In genomic region chr2:46555011-46555410, GRCh38 we compare ENCODE assay signal across 8 cellular contexts. TPM values are rescaled to one million over a fixed set of nuclear protein-coding genes. Genes with fewer than 3 reads are reported as not detected.
DNase-seq lines count a peak whose midpoint lies in the region; ATAC-seq and TF ChIP-seq lines count a peak whose summit lies in the region.

No MANE protein-coding gene starts in this region.

- H3K4me1 Mint-ChIP-seq in activated T-cell treated with anti-CD3 and anti-CD28 coated beads, Interleukin-2, amount 50 U/mL, for 24 hours (ENCODE audit: low read depth) = peaks cover 23% of the 10 kb centered on the region

- no peaks in the 10 kb centered on the region for H3K27me3 ChIP-seq in right cardiac atrium (ENCODE audit: control insufficient read depth, insufficient read depth)
- H3K27me3 ChIP-seq in tibial artery = no peaks in the 10 kb centered on the region

- in situ Hi-C loops in KBM-7 (cut with MboI; ENCODE audit: low pct_unique_long_range_greater_than_20kb, low sequenced_read_pairs) = no loop called here

- no peaks in the 10 kb centered on the region for H3K27me3 Mint-ChIP-seq in activated T-cell treated with anti-CD3 and anti-CD28 coated beads, Interleukin-2, amount 50 U/mL, for 24 hours

- peaks cover 7% of the 10 kb centered on the region for H3K9me3 Mint-ChIP-seq in activated T-cell treated with anti-CD3 and anti-CD28 coated beads, Interleukin-2, amount 50 U/mL, for 24 hours

- H3K4me3 Mint-ChIP-seq in activated T-cell treated with anti-CD3 and anti-CD28 coated beads, Interleukin-2, amount 50 U/mL, for 24 hours = no peak overlapping the region

- no peak overlapping the region for H3K27ac Mint-ChIP-seq in activated T-cell treated with anti-CD3 and anti-CD28 coated beads, Interleukin-2, amount 50 U/mL, for 24 hours

- H3K4me1 ChIP-seq in right cardiac atrium (ENCODE audit: control insufficient read depth, insufficient read depth, low read length) (peaks cover 30% of the 10 kb centered on the region), tibial artery (peaks cover 0 to 87% (median 29%) of the 10 kb centered on the region in 4 donors)

- peak overlapping the region; percentile 30 for H3K27ac ChIP-seq in right cardiac atrium (ENCODE audit: low read length)
- peak overlapping the region; percentile 37 to 54 for H3K27ac ChIP-seq in tibial artery

- H3K36me3 ChIP-seq in tibial artery = peaks cover 8 to 26% (median 17%) of the 10 kb centered on the region in 3 donors

- H3K9me3 ChIP-seq in right cardiac atrium (ENCODE audit: control insufficient read depth, low read length) (no peaks in the 10 kb centered on the region), tibial artery (peaks cover 0 to 4% (median 0%) of the 10 kb centered on the region in 3 donors)

- DNase-seq in activated T-cell treated with anti-CD3 and anti-CD28 coated beads, Interleukin-2, amount 50 U/mL, for 1 hour = peak; percentile 38
- DNase-seq in activated T-cell treated with anti-CD3 and anti-CD28 coated beads, Interleukin-2, amount 50 U/mL, for 24 hours = no peak
- peak; percentile 38 to 47 for DNase-seq in activated CD4-positive, alpha-beta T cell treated with anti-CD3 and anti-CD28 coated beads for 4 hours
- no peak for DNase-seq in right cardiac atrium
- no peak for DNase-seq in tibial artery
- no peak for DNase-seq in KBM-7
- DNase-seq in NCI-H2107 treated with DMSO at 0.1 percent for 48 hours (lab: John Stamatoyannopoulos, UW; ENCODE audit: unreplicated experiment) = no peak
- no peak for DNase-seq in posterior vena cava (ENCODE audit: low spot score)

- peak in 1 of 2 experiments; percentile 6 for TF ChIP-seq CTCF in tibial artery (IDR thresholded peaks at IDR 0.05)

- peaks cover 12% of the 10 kb centered on the region for H3K36me3 Mint-ChIP-seq in activated T-cell treated with anti-CD3 and anti-CD28 coated beads, Interleukin-2, amount 50 U/mL, for 24 hours (ENCODE audit: low read depth)

- 64% methylated on average over 8 of the region's 8 CpGs for WGBS in right cardiac atrium

- intact Hi-C loops in right cardiac atrium (cut with DNase I) = no loop called here
- intact Hi-C loops in tibial artery (cut with DNase I; ENCODE audit: low total_unique reads) = no loop called here
- intact Hi-C loops in posterior vena cava (cut with DNase I) = loop anchor here in 1 of 2 donors (10.0 kb wide), 1 partner anchor 70 kb away; no protein-coding TSS in a partner anchor

- no peak overlapping the region for H3K4me3 ChIP-seq in right cardiac atrium (ENCODE audit: low read length)
- H3K4me3 ChIP-seq in tibial artery = no peak overlapping the region

- no peak for ATAC-seq in right cardiac atrium

RNA-seq across cellular contexts. Expression of gene ATP6V1E2, which starts 12.6 kb away (rescaled TPM):
- total RNA-seq in right cardiac atrium (1 to 10 TPM; 3.4 to 7.0 (median 6.3) TPM), posterior vena cava (1 to 10 TPM; 4.9 to 5.3 TPM)
- polyA plus RNA-seq in right cardiac atrium = 3.5 TPM

RNA-seq across cellular contexts. Expression of gene RHOQ, which starts 12.7 kb away (rescaled TPM):
- 100 to 1,000 TPM; 144 to 169 (median 162) TPM for total RNA-seq in right cardiac atrium
- 103 TPM for polyA plus RNA-seq in right cardiac atrium
- 100 to 1,000 TPM; 162 to 201 TPM for total RNA-seq in posterior vena cava

Comparison
In these comparisons a context has a peak if more than half of its experiments do, and no peak if none do; other contexts are left out.
1. DNase-seq: peak in activated T-cell treated with anti-CD3 and anti-CD28 coated beads, Interleukin-2, amount 50 U/mL, for 1 hour (single experiment) and activated CD4-positive, alpha-beta T cell treated with anti-CD3 and anti-CD28 coated beads for 4 hours (2 of 2); none in activated T-cell treated with anti-CD3 and anti-CD28 coated beads, Interleukin-2, amount 50 U/mL, for 24 hours (single experiment), right cardiac atrium (0 of 3), tibial artery (0 of 2), KBM-7 (single experiment), NCI-H2107 treated with DMSO at 0.1 percent for 48 hours (single experiment) and posterior vena cava (single experiment).